ENCODE assay signal across 8 cellular contexts in genomic region chr14:24441485-24441884, GRCh38. TPM values are rescaled to one million over a fixed set of nuclear protein-coding genes. Genes with fewer than 3 reads are reported as not detected.
DNase-seq lines count a peak whose midpoint lies in the region; ATAC-seq and TF ChIP-seq lines count a peak whose summit lies in the region.

No MANE protein-coding gene starts in this region.

- peak overlapping the region; percentile 84 for H3K4me2 ChIP-seq in GM23338

- H3K9me3 ChIP-seq in skeletal muscle tissue (ENCODE audit: control insufficient read depth in 3 of 3, low read length in 3 of 3), result no peaks in the 10 kb centered on the region

- H3K9me2 ChIP-seq in GM23338 (ENCODE audit: insufficient read depth), result no peaks in the 10 kb centered on the region

- H3K4me1 ChIP-seq in GM23338 (ENCODE audit: insufficient read depth), result peaks cover 13% of the 10 kb centered on the region
- H3K4me1 ChIP-seq in skeletal muscle tissue (ENCODE audit: control insufficient read depth in 3 of 3, insufficient read depth in 3 of 3, low read length in 3 of 3), result peaks cover 34 to 47% (median 35%) of the 10 kb centered on the region in 3 donors

- no peak overlapping the region for H2AFZ ChIP-seq in GM23338

- H3K27me3 ChIP-seq in GM23338 (ENCODE audit: insufficient read depth) (no peaks in the 10 kb centered on the region), skeletal muscle tissue (ENCODE audit: control insufficient read depth in 3 of 3, insufficient read depth in 3 of 3, low read length in 3 of 3) (no peaks in the 10 kb centered on the region)

- DNase-seq in GM23338 (ENCODE audit: low spot score), result no peak
- DNase-seq in fibroblast of the aortic adventitia (ENCODE audit: low read depth), result no peak
- no peak for DNase-seq in AG08396 (ENCODE audit: low spot score)
- no peak for DNase-seq in AG20443 (ENCODE audit: low spot score)
- DNase-seq in NOMO-1 treated with DMSO at 0.1 percent for 48 hours (lab: John Stamatoyannopoulos, UW; ENCODE audit: unreplicated experiment), result no peak

- peak overlapping the region; percentile 99 for H3K27ac Mint-ChIP-seq in GM23338

- peaks cover 13% of the 10 kb centered on the region for H3K79me2 ChIP-seq in GM23338 (replicated peaks; ENCODE audit: insufficient read depth)

- H3K4me3 Mint-ChIP-seq in GM23338, result peak overlapping the region; percentile 88

- TF ChIP-seq CTCF in GM23338 (conservative IDR thresholded peaks at IDR 0.05; ENCODE audit: low read depth in 2 of 2) (no peak), WI38 (IDR thresholded peaks at IDR 0.05; ENCODE audit: low read depth, low read length) (no peak), fibroblast of the aortic adventitia (IDR thresholded peaks at IDR 0.05; ENCODE audit: insufficient read depth, low read length) (no peak)

- H3F3A ChIP-seq in GM23338 (replicated peaks; ENCODE audit: low read depth), result peaks cover 7% of the 10 kb centered on the region; the same call in 1 of the 2 replicates

- no peaks in the 10 kb centered on the region; the same call in 1 of the 2 replicates for H4K20me1 ChIP-seq in GM23338 (replicated peaks; ENCODE audit: insufficient read depth)

- peak overlapping the region; percentile 97; the same call in 1 of the 2 replicates for H3K27ac ChIP-seq in GM23338 (ENCODE audit: low read depth)
- H3K27ac ChIP-seq in skeletal muscle tissue (ENCODE audit: low read depth, low read length), result peak overlapping the region; percentile 99

- H3K4me3 ChIP-seq in GM23338, result peak overlapping the region; percentile 70
- H3K4me3 ChIP-seq in WI38 (ENCODE audit: low read depth, low read length), result peak overlapping the region; percentile 88
- H3K4me3 ChIP-seq in fibroblast of the aortic adventitia (ENCODE audit: low read depth, low read length), result peak overlapping the region; percentile 96
- H3K4me3 ChIP-seq in skeletal muscle tissue (ENCODE audit: low read length in 3 of 3), result peak overlapping the region; percentile 81 to 99 (median 91)

- peaks cover 7% of the 10 kb centered on the region for H3K27me3 Mint-ChIP-seq in GM23338 (ENCODE audit: insufficient read depth, low read depth, poor library complexity)

- ATAC-seq in GM23338, result no peak
- no peak for ATAC-seq in HG02798 (IDR thresholded peaks at IDR 0.05; ENCODE audit: poor library complexity, unreplicated experiment)

- H3K36me3 ChIP-seq in GM23338 (ENCODE audit: insufficient read depth) (peaks cover 7% of the 10 kb centered on the region; the same call in 1 of the 2 replicates), skeletal muscle tissue (ENCODE audit: control insufficient read depth in 3 of 3, insufficient read depth in 3 of 3, low read length in 3 of 3) (peaks cover 37 to 43% (median 42%) of the 10 kb centered on the region in 3 donors)

- H3K9ac ChIP-seq in skeletal muscle tissue (ENCODE audit: low read depth in 1 of 3, low read length in 3 of 3), result peak overlapping the region; percentile 96 to 99 (median 97)

- H3K9me3 Mint-ChIP-seq in GM23338, result no peaks in the 10 kb centered on the region

- H3K4me1 Mint-ChIP-seq in GM23338, result peaks cover 9% of the 10 kb centered on the region; the same call in 2 of the 3 replicates

- H3K36me3 Mint-ChIP-seq in GM23338 (ENCODE audit: low read depth), result peaks cover 41% of the 10 kb centered on the region

TF ChIP-seq in GM23338, 12 proteins besides CTCF, POLR2A, EP300 and RAD21:
- TF ChIP-seq EZH2phosphoT487 (IDR thresholded peaks at IDR 0.05; ENCODE audit: unreplicated experiment) (no peak), STAT1 (IDR thresholded peaks at IDR 0.05; ENCODE audit: unreplicated experiment) (no peak), ZNF331 (CRISPR knock-in tag; IDR thresholded peaks at IDR 0.05; ENCODE audit: low read depth) (no peak), EZH2 (IDR thresholded peaks at IDR 0.05; ENCODE audit: low read depth, unreplicated experiment) (no peak), JUNB (IDR thresholded peaks at IDR 0.05; ENCODE audit: unreplicated experiment) (no peak), ZNF462 (CRISPR knock-in tag; IDR thresholded peaks at IDR 0.05) (no peak)

RNA-seq across cellular contexts. Expression of gene SDR39U1, which starts 1.1 kb away (rescaled TPM):
- 9.0 and 22.9 TPM in 2 replicates for total RNA-seq in GM23338 (2014; rRNA removed; shearing (Covaris generic))
- polyA plus RNA-seq in GM23338 (2016; fragmentation: Nextera tagmentation; extraction: Ambion mirVana), result 60.6 and 66.5 TPM in 2 replicates
- total RNA-seq in fibroblast of the aortic adventitia (ENCODE audit: low replicate concordance) (12.6 and 13.7 TPM in 2 replicates), skeletal muscle tissue (12.0 TPM)

RNA-seq across cellular contexts. Expression of gene KHNYN, which starts 11.7 kb away (rescaled TPM):
- 21.9 and 28.1 TPM in 2 replicates for total RNA-seq in GM23338 (2014; rRNA removed; shearing (Covaris generic))
- 2.1 and 2.7 TPM in 2 replicates for polyA plus RNA-seq in GM23338 (2016; fragmentation: Nextera tagmentation; extraction: Ambion mirVana)
- total RNA-seq in fibroblast of the aortic adventitia (ENCODE audit: low replicate concordance), result 37.1 and 39.8 TPM in 2 replicates
- 38.1 TPM for total RNA-seq in skeletal muscle tissue

RNA-seq across cellular contexts. Expression of gene CBLN3, which starts 12.0 kb away (rescaled TPM):
- 0.07 TPM in 1 of 2 replicates, not detected in the other for total RNA-seq in GM23338 (2014; rRNA removed; shearing (Covaris generic))
- 0.19 and 0.23 TPM in 2 replicates for polyA plus RNA-seq in GM23338 (2016; fragmentation: Nextera tagmentation; extraction: Ambion mirVana)
- total RNA-seq in fibroblast of the aortic adventitia (ENCODE audit: low replicate concordance) (5.9 and 6.2 TPM in 2 replicates), skeletal muscle tissue (under 0.01 TPM)

RNA-seq across cellular contexts. Expression of gene NYNRIN, which starts 42.7 kb away (rescaled TPM):
- 17.5 and 20.0 TPM in 2 replicates for total RNA-seq in GM23338 (2014; rRNA removed; shearing (Covaris generic))
- 3.1 TPM in 2 replicates for polyA plus RNA-seq in GM23338 (2016; fragmentation: Nextera tagmentation; extraction: Ambion mirVana)
- total RNA-seq in fibroblast of the aortic adventitia (ENCODE audit: low replicate concordance) (14.1 and 45.1 TPM in 2 replicates), skeletal muscle tissue (19.3 TPM)
